8 cellular contexts compared by ENCODE assay signal in the genomic region with DNA sequence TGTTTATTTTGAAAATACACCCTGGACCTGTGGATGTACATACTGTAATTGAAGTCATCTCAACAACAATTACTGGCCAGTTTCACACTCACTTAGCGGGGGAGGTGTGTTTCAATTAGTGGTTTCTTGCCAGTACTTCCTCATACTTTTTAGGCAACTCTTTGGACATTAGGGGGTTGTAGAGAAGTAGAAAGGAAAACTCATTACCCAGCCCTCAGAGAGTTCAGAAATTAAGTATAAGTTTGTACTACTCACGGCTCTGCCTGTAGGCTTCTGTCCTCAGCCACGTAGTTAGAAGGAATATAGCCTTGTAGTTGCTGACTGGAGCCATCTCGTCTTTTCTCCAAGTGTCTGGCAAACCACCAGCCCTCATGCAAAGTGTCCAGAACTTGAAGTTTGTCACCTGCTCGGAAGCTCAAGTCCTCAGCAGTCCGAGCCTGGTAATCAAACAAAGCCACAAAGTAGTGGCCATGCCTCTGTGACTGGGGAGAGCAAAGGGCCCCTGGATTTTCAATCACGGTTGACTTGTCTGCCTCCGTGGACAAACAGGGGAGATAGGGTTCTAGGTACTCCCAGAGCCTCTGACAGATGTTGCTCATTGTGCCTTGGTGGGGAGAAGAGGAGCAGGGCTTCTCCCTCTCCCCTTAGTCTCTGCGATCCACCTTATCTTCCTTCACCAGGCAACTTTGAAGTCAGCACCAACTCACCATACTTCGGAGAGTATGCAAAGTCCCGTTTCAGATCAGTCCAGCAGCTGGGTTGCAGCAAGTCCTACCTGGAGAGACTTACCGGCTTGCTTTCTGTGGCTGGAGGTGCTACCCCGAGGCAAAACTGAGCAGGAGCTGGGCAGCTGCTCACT. TPM values are rescaled to one million over a fixed set of nuclear protein-coding genes. Genes with fewer than 3 reads are reported as not detected.
A peak's percentile ranks its signal among the peaks of the same experiment; 100 is the strongest.
DNase-seq lines count a peak whose midpoint lies in the region; ATAC-seq lines count a peak whose summit lies in the region.

No MANE protein-coding gene starts in this region.

- H3K4me3 ChIP-seq in muscle layer of duodenum (ENCODE audit: low read depth in 1 of 2, low read length in 2 of 2) = peak overlapping the region; percentile 30 to 75

- no peaks in the 10 kb centered on the region for H3K4me1 Mint-ChIP-seq in activated naive CD8-positive, alpha-beta T cell treated with anti-CD3 and anti-CD28 coated beads for 36 hours

- peak overlapping the region; percentile 82 for H3K27ac ChIP-seq in muscle layer of duodenum (ENCODE audit: low read length)

- no peaks in the 10 kb centered on the region for H3K9me3 Mint-ChIP-seq in activated naive CD8-positive, alpha-beta T cell treated with anti-CD3 and anti-CD28 coated beads for 36 hours

- H3K9me3 ChIP-seq in muscle layer of duodenum (ENCODE audit: control insufficient read depth in 1 of 2, low read length in 2 of 2) = no peaks in the 10 kb centered on the region

- peak; percentile 88 for ATAC-seq in HG03442 (IDR thresholded peaks at IDR 0.05; ENCODE audit: unreplicated experiment)

- H3K27me3 ChIP-seq in muscle layer of duodenum (ENCODE audit: low read depth, low read length) = no peaks in the 10 kb centered on the region

- peaks cover 6% of the 10 kb centered on the region for H3K27me3 Mint-ChIP-seq in activated naive CD8-positive, alpha-beta T cell treated with anti-CD3 and anti-CD28 coated beads for 36 hours

- no peaks in the 10 kb centered on the region for H3K36me3 Mint-ChIP-seq in activated naive CD8-positive, alpha-beta T cell treated with anti-CD3 and anti-CD28 coated beads for 36 hours

- H3K4me3 Mint-ChIP-seq in activated naive CD8-positive, alpha-beta T cell treated with anti-CD3 and anti-CD28 coated beads for 36 hours = no peak overlapping the region

- H3K36me3 ChIP-seq in muscle layer of duodenum (ENCODE audit: control insufficient read depth in 1 of 2, insufficient read depth in 2 of 2, low read length in 2 of 2) = no peaks in the 10 kb centered on the region

- no peak overlapping the region for H3K27ac Mint-ChIP-seq in activated naive CD8-positive, alpha-beta T cell treated with anti-CD3 and anti-CD28 coated beads for 36 hours

- peak; percentile 54 for DNase-seq in NCI-H146 (lab: John Stamatoyannopoulos, UW)
- DNase-seq in NCI-H146 treated with DMSO at 0.1 percent for 48 hours (lab: John Stamatoyannopoulos, UW; ENCODE audit: unreplicated experiment) = no peak
- DNase-seq in astrocyte of the hippocampus (ENCODE audit: low read depth, low spot score) = peak; percentile 34
- DNase-seq in EL = no peak
- DNase-seq in NCI-H1436 (lab: John Stamatoyannopoulos, UW) = no peak
- DNase-seq in activated naive CD8-positive, alpha-beta T cell treated with anti-CD3 and anti-CD28 coated beads for 36 hours = no peak

- no peaks in the 10 kb centered on the region for H3K4me1 ChIP-seq in muscle layer of duodenum (ENCODE audit: control insufficient read depth in 1 of 2, insufficient read depth in 2 of 2, low read length in 2 of 2)

RNA-seq across cellular contexts. Expression of a gene that starts 0.7 kb away (rescaled TPM):
- total RNA-seq in activated naive CD8-positive, alpha-beta T cell treated with anti-CD3 and anti-CD28 coated beads for 36 hours = under 1 TPM; 0.06 to 0.08 TPM

RNA-seq across cellular contexts. Expression of a gene that starts 40.7 kb away (rescaled TPM):
- 10 to 100 TPM; 42.6 to 47.1 TPM for total RNA-seq in activated naive CD8-positive, alpha-beta T cell treated with anti-CD3 and anti-CD28 coated beads for 36 hours

Comparison
In these comparisons a context has a peak if more than half of its experiments do, and no peak if none do; other contexts are left out.
1. DNase-seq: peak in NCI-H146 (single experiment) and astrocyte of the hippocampus (single experiment); none in NCI-H146 treated with DMSO at 0.1 percent for 48 hours (single experiment), EL (single experiment), NCI-H1436 (single experiment) and activated naive CD8-positive, alpha-beta T cell treated with anti-CD3 and anti-CD28 coated beads for 36 hours (single experiment).